8 cellular contexts compared by ENCODE assay signal in the genomic region with DNA sequence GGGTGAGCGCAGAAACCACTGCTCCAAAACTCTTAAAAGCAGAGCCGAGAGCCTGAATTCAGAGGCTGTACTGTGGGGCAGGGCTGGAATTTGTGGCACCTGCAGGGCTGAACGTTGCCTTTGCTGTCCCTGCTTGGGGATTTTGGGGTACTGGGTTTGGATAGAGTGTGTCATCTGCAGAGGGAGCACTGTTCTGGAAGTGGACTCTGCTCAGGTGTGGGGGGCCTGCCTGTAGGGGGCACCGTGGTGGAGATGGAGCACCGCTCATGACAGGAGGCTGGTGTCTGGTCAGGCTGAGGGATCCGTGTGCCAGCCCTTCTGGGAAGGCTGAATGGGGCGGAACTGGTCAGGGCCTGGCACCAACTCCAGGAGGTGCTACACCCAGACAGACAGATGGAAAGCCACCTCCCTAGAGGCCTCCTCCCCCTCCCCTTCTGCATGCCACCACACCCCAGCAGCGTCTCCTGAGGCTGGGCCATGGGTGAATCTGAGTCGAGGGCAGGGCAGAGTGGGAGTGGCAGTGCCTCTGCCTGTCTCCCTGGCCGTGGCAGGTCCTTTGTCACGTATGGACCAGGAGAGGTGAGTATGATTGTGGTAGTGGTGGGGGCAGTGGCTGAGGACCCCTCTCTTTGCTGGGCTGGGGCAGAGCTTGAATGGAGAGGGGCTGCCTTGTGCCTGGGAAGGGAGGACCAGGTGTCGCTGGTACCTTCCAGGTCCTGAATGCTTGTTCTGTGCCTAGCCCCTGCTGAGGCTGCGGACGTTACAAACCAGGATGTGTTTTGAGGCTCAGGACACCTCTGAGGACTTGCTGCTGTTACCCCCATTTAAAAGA. TPM values are rescaled to one million over a fixed set of nuclear protein-coding genes. Genes with fewer than 3 reads are reported as not detected.
DNase-seq lines count a peak whose midpoint lies in the region; ATAC-seq and TF ChIP-seq lines count a peak whose summit lies in the region.
"Not testable (repeated sequence)": the region's sequence is repeated elsewhere in the genome, so short reads cannot be mapped to it uniquely, and the experiment has no call there.

No MANE protein-coding gene starts in this region.

- H3K79me2 ChIP-seq in DND-41 (ENCODE audit: insufficient read depth, low read length) (peaks cover 39% of the 10 kb centered on the region; the same call in 1 of the 2 replicates), neural progenitor cell (ENCODE audit: low read depth) (peaks cover 27% of the 10 kb centered on the region)

- ATAC-seq in DND-41 (ENCODE audit: insufficient read depth, low read depth) (peak; percentile 31; the same call in 2 of the 3 replicates), foreskin keratinocyte (peak; percentile 29)

- not testable (repeated sequence) for H3F3A ChIP-seq in neural progenitor cell (ENCODE audit: low read depth)

- not testable (repeated sequence) for BruUV-seq in MCF 10A (replicated peaks; lab: Mats Ljungman, UMichigan)

- H3K9ac ChIP-seq in DND-41 (ENCODE audit: low read depth, low read length); liver (ENCODE audit: low read depth in 1 of 2, low read length in 2 of 2); neural progenitor cell: not testable (repeated sequence)

- not testable (repeated sequence) for H3K4me3 Mint-ChIP-seq in MCF 10A (ENCODE audit: unreplicated experiment); neural progenitor cell

- H3K9me3 ChIP-seq in DND-41 (ENCODE audit: insufficient read depth, low read length, severe bottlenecking); liver (ENCODE audit: control insufficient read depth in 4 of 4, low read length in 3 of 4); neural progenitor cell (ENCODE audit: low read depth); testis: not testable (repeated sequence)

- not testable (repeated sequence) for H3K27me3 Mint-ChIP-seq in MCF 10A (ENCODE audit: insufficient read depth, unreplicated experiment); neural progenitor cell (ENCODE audit: insufficient read depth, low read depth)

- not testable (repeated sequence) for H3K36me3 ChIP-seq in DND-41 (ENCODE audit: insufficient read depth, low read length); liver (ENCODE audit: control insufficient read depth in 4 of 4, insufficient read depth in 3 of 4, low read depth in 1 of 4, low read length in 3 of 4); neural progenitor cell; testis (ENCODE audit: low read depth, missing control alignments)

- not testable (repeated sequence) for H3K4me2 ChIP-seq in DND-41 (ENCODE audit: insufficient read depth, low read length); neural progenitor cell

- not testable (repeated sequence) for H3K36me3 Mint-ChIP-seq in MCF 10A (ENCODE audit: insufficient read depth, unreplicated experiment); neural progenitor cell

- not testable (repeated sequence) for H2AFZ ChIP-seq in DND-41 (ENCODE audit: low read depth, low read length); neural progenitor cell (replicated peaks)

- H3K4me1 ChIP-seq in DND-41 (ENCODE audit: insufficient read depth, low read length); foreskin keratinocyte: not testable (repeated sequence)
- peaks cover 12 to 43% (median 31%) of the 10 kb centered on the region in 4 donors for H3K4me1 ChIP-seq in liver (ENCODE audit: control insufficient read depth in 4 of 4, insufficient read depth in 4 of 4, low read length in 3 of 4)
- H3K4me1 ChIP-seq in neural progenitor cell = peaks cover 31% of the 10 kb centered on the region
- peaks cover 50% of the 10 kb centered on the region for H3K4me1 ChIP-seq in testis

- not testable (repeated sequence) for H3K9me3 Mint-ChIP-seq in MCF 10A (ENCODE audit: unreplicated experiment); neural progenitor cell

- not testable (repeated sequence) for H3K27me3 ChIP-seq in DND-41 (ENCODE audit: insufficient read depth, low read length, poor library complexity); HL-60 (ENCODE audit: insufficient read depth, poor library complexity, severe bottlenecking); foreskin keratinocyte; liver (ENCODE audit: control insufficient read depth in 4 of 4, insufficient read depth in 4 of 4, low read length in 3 of 4); neural progenitor cell; testis

- POLR2A ChIA-PET in RWPE1 (lab: Yijun Ruan, JAX; ENCODE audit: low non-redundant PET) = not testable (repeated sequence)
- POLR2A ChIA-PET in MCF 10A (lab: Yijun Ruan, JAX) = interaction anchor here (0.8 kb wide), 1 partner anchor 9 kb away, joined by 4 read pairs; no protein-coding TSS in a partner anchor

- TF ChIP-seq RAD21 in liver (IDR thresholded peaks at IDR 0.05) = not testable (repeated sequence)

- peaks cover 24% of the 10 kb centered on the region for H4K20me1 ChIP-seq in DND-41 (ENCODE audit: insufficient read depth, low read length)
- H4K20me1 ChIP-seq in neural progenitor cell (ENCODE audit: low read depth) = not testable (repeated sequence)

- DNase-seq in DND-41; HL-60 (ENCODE audit: low read depth in 1 of 2, low spot score in 1 of 2); RWPE1 (ENCODE audit: low spot score); foreskin keratinocyte; neural progenitor cell (ENCODE audit: low spot score); testis: not testable (repeated sequence)
- peak; percentile 23 for DNase-seq in MCF 10A (ENCODE audit: unreplicated experiment)

- H3K27ac Mint-ChIP-seq in MCF 10A (ENCODE audit: low read depth, unreplicated experiment) = peak overlapping the region; percentile 75
- not testable (repeated sequence) for H3K27ac Mint-ChIP-seq in neural progenitor cell

- not testable (repeated sequence) for TF ChIP-seq POLR2A in testis (IDR thresholded peaks at IDR 0.05)

- H3K4me1 Mint-ChIP-seq in MCF 10A (ENCODE audit: insufficient read depth, unreplicated experiment) (peaks cover 14% of the 10 kb centered on the region), neural progenitor cell (peaks cover 17% of the 10 kb centered on the region)

- TF ChIP-seq CTCF in DND-41 (IDR thresholded peaks at IDR 0.05; ENCODE audit: borderline replicate concordance, extremely low read depth, low read length, poor library complexity, severe bottlenecking) = peak; percentile 25
- TF ChIP-seq CTCF in HL-60 (IDR thresholded peaks at IDR 0.05; ENCODE audit: insufficient read depth, low read length); RWPE1 (conservative IDR thresholded peaks at IDR 0.05; ENCODE audit: low read depth); MCF 10A (IDR thresholded peaks at IDR 0.05; ENCODE audit: unreplicated experiment); liver (IDR thresholded peaks at IDR 0.05; ENCODE audit: low read depth, low read length, missing input control); testis (IDR thresholded peaks at IDR 0.05): not testable (repeated sequence)
- TF ChIP-seq CTCF in foreskin keratinocyte (conservative IDR thresholded peaks at IDR 0.05) = peak; percentile 36
- peak; percentile 33 for TF ChIP-seq CTCF in neural progenitor cell (IDR thresholded peaks at IDR 0.05)

- CTCF ChIA-PET in RWPE1 (lab: Yijun Ruan, JAX) = not testable (repeated sequence)
- CTCF ChIA-PET in MCF 10A (lab: Yijun Ruan, JAX) = interaction anchor here (0.7 kb wide), 1 partner anchor 741 kb away, joined by 3 read pairs; no protein-coding TSS in a partner anchor

- intact Hi-C loops in MCF 10A (cut with micrococcal nuclease); testis (cut with DNase I; ENCODE audit: low total_unique reads): not testable (repeated sequence)

- 81% methylated on average over 14 of the region's 14 CpGs for WGBS in liver
- WGBS in testis, 2 donors = 62 to 65% methylated on average over 7 to 14 of the region's 14 CpGs

- not testable (repeated sequence) for H3K27ac ChIP-seq in DND-41 (ENCODE audit: low read length); foreskin keratinocyte; neural progenitor cell
- H3K27ac ChIP-seq in HL-60 (replicated peaks) = peak overlapping the region; percentile 64
- peak overlapping the region; percentile 66 for H3K27ac ChIP-seq in RWPE1
- H3K27ac ChIP-seq in liver (ENCODE audit: low read depth in 1 of 2, low read length in 2 of 2) = peak overlapping the region; percentile 3 to 65
- H3K27ac ChIP-seq in testis = peak overlapping the region; percentile 7 to 8

- H3K4me3 ChIP-seq in DND-41 (ENCODE audit: low read depth in 1 of 2, low read length in 2 of 2); HL-60 (replicated peaks; ENCODE audit: insufficient read depth, low read length); liver (ENCODE audit: low read depth in 1 of 3, low read length in 3 of 3); neural progenitor cell; testis: not testable (repeated sequence)

RNA-seq across cellular contexts. Expression of a gene that starts 11.6 kb away (rescaled TPM):
- total RNA-seq in MCF 10A (2022) = 12.3 and 15.3 TPM in 2 replicates
- total RNA-seq in foreskin keratinocyte = 35.0 and 36.1 TPM in 2 replicates
- polyA plus RNA-seq in foreskin keratinocyte = 47.7 and 50.5 TPM in 2 replicates
- 10 to 100 TPM in 1 of 2 donors, 1 to 10 TPM in 1; 7.4 to 18.4 TPM for total RNA-seq in liver
- 10 to 100 TPM in 1 of 2 donors, 1 to 10 TPM in 1; 4.5 to 13.7 TPM for polyA plus RNA-seq in liver
- total RNA-seq in neural progenitor cell (ENCODE audit: low replicate concordance) = 13.0 and 17.9 TPM in 2 replicates
- 100 to 1,000 TPM; 212 to 221 TPM for total RNA-seq in testis
- 102 TPM for polyA plus RNA-seq in testis (ENCODE audit: insufficient read depth, low read depth, low replicate concordance)
